ENCODE assay signal across 22 cellular contexts in genomic region chr12:19211802-19212201, GRCh38.
DNase-seq lines count a peak whose midpoint lies in the region; ATAC-seq, FAIRE-seq and TF ChIP-seq lines count a peak whose summit lies in the region.
"Had no signal": no experiment of that assay in that cellular context is flagged by ENCODE, and none has a peak within 500 bp of the region (broad histone marks: within the 10 kb centered on the region; RNA-seq: fewer than 3 reads in every experiment).

No MANE protein-coding gene starts in this region.

- H3K27me3 Mint-ChIP-seq in H9 (ENCODE audit: low read depth): no peaks in the 10 kb centered on the region
- no peaks in the 10 kb centered on the region for H3K27me3 Mint-ChIP-seq in WTC11 (ENCODE audit: low read depth)
- H3K27me3 Mint-ChIP-seq: B cell; CD4-positive, alpha-beta T cell had no signal

- H3K9me3 ChIP-seq in H9 (ENCODE audit: control insufficient read depth, low read depth, low read length): no peaks in the 10 kb centered on the region
- H3K9me3 ChIP-seq: A549, Caco-2 had no signal

- peaks cover 12% of the 10 kb centered on the region for H3K4me1 ChIP-seq in H9 (ENCODE audit: insufficient read depth, low read length)
- H3K4me1 ChIP-seq: A549 had no signal

- intact Hi-C loops in sciatic nerve (cut with DNase I) (no loop called here), posterior cingulate gyrus (cut with DNase I) (no loop called here)

- no peak overlapping the region for H4K91ac ChIP-seq in H9 (ENCODE audit: insufficient read length, low read depth, low read length)

- peaks cover 4% of the 10 kb centered on the region in 2 experiments for H3K4me1 Mint-ChIP-seq in H9
- peaks cover 4% of the 10 kb centered on the region for H3K4me1 Mint-ChIP-seq in WTC11
- H3K4me1 Mint-ChIP-seq: B cell had no signal

- H3K36me3 ChIP-seq in bronchial epithelial cell (ENCODE audit: control insufficient read depth, insufficient read depth, low read length): no peaks in the 10 kb centered on the region
- H3K36me3 ChIP-seq: BLaER1 treated with 17β-estradiol and CSF1 and Interleukin-3, amounts not matched to agents 10 nM and 100 nM had no signal

- H3K79me2 ChIP-seq in H9 (ENCODE audit: insufficient read depth, low read length): peaks cover 4% of the 10 kb centered on the region; the same call in 1 of the 2 replicates

- H2BK120ac ChIP-seq in H9 (ENCODE audit: low read depth, low read length, poor library complexity, severe bottlenecking): peak overlapping the region; percentile 9

- H2AK5ac ChIP-seq in H9 (ENCODE audit: insufficient read length, low read length): no peak overlapping the region

- no peak overlapping the region for H4K8ac ChIP-seq in H9 (replicated peaks; ENCODE audit: insufficient read length, low read depth, low read length)

- no peaks in the 10 kb centered on the region for H4K20me1 ChIP-seq in H9 (ENCODE audit: control insufficient read depth, insufficient read depth, insufficient read length)
- H4K20me1 ChIP-seq: BLaER1 treated with 17β-estradiol and CSF1 and Interleukin-3, amounts not matched to agents 10 nM and 100 nM had no signal

- no peaks in the 10 kb centered on the region for H3K23me2 ChIP-seq in H9 (ENCODE audit: insufficient read length, low read depth, low read length, poor library complexity, severe bottlenecking)

- H2AFZ ChIP-seq in H9 (ENCODE audit: low read length): no peak overlapping the region

- no peaks in the 10 kb centered on the region for H3K27me3 ChIP-seq in H9 (ENCODE audit: insufficient read depth, low read length)
- no peaks in the 10 kb centered on the region for H3K27me3 ChIP-seq in bronchial epithelial cell (ENCODE audit: control insufficient read depth, insufficient read depth, low read length)
- H3K27me3 ChIP-seq: BLaER1 treated with 17β-estradiol and CSF1 and Interleukin-3, amounts not matched to agents 10 nM and 100 nM had no signal

- H3K4me2 ChIP-seq in H9 (ENCODE audit: insufficient read depth, insufficient read length, low read length): no peak overlapping the region
- H3K4me2 ChIP-seq: A549; BLaER1 treated with 17β-estradiol and CSF1 and Interleukin-3, amounts not matched to agents 10 nM and 100 nM had no signal

- peaks cover 6% of the 10 kb centered on the region for H3K79me1 ChIP-seq in H9 (ENCODE audit: insufficient read depth, low read depth, low read length, poor library complexity, severe bottlenecking)

- peaks cover 20 to 37% (median 31%) of the 10 kb centered on the region in 3 experiments for H3K36me3 Mint-ChIP-seq in H9 (ENCODE audit: insufficient read depth in 1 of 3, low read depth in 3 of 3)
- H3K36me3 Mint-ChIP-seq in WTC11: peaks cover 37% of the 10 kb centered on the region
- H3K36me3 Mint-ChIP-seq: CD8-positive, alpha-beta T cell had no signal

- H3K18ac ChIP-seq in H9 (ENCODE audit: insufficient read length, low read depth, low read length): no peak overlapping the region

- H3K4ac ChIP-seq in H9 (ENCODE audit: low read depth, low read length): no peak overlapping the region

- H3K9me3 Mint-ChIP-seq in H9 (peaks cover 2 to 7% of the 10 kb centered on the region in 2 experiments; a peak in 4 of 5 replicates), WTC11 (peaks cover 23% of the 10 kb centered on the region)

- H2BK15ac ChIP-seq in H9 (ENCODE audit: low read depth, low read length): no peak overlapping the region

- H3K23ac ChIP-seq in H9 (ENCODE audit: insufficient read length, low read depth, low read length): no peak overlapping the region

- peak overlapping the region in 1 of 3 experiments; percentile 64; a peak in 2 of 7 replicates for H3K27ac Mint-ChIP-seq in H9
- peak overlapping the region; percentile 58; the same call in 1 of the 2 replicates for H3K27ac Mint-ChIP-seq in WTC11
- H3K27ac Mint-ChIP-seq: B cell; CD4-positive, alpha-beta T cell; CD8-positive, alpha-beta T cell had no signal

- ATAC-seq in WTC11: no peak
- ATAC-seq in sciatic nerve: no peak
- ATAC-seq: A549; CD8-positive, alpha-beta T cell had no signal

- H3K14ac ChIP-seq in H9 (ENCODE audit: insufficient read depth, low read length): no peak overlapping the region

- no peak for DNase-seq in H9
- DNase-seq in WTC11 (ENCODE audit: low spot score): no peak
- DNase-seq in bronchial epithelial cell (ENCODE audit: low read depth): no peak
- no peak for DNase-seq in sciatic nerve (ENCODE audit: low spot score)
- DNase-seq in posterior cingulate gyrus: no peak
- DNase-seq in NCI-H2029 (lab: John Stamatoyannopoulos, UW): no peak
- DNase-seq: AML-193; Caco-2; Calu3; CD4-positive, alpha-beta T cell; CD8-positive, alpha-beta T cell; DMS79 treated with DMSO at 0.1 percent for 48 hours; GF-D8 had no signal

- no peak overlapping the region for H3K56ac ChIP-seq in H9 (ENCODE audit: insufficient read length, low read depth, low read length)

- no peak overlapping the region for H2BK5ac ChIP-seq in H9 (ENCODE audit: insufficient read length, low read length)

- no peak overlapping the region for H3K27ac ChIP-seq in H9 (ENCODE audit: insufficient read length, low read depth, low read length)
- H3K27ac ChIP-seq: 22Rv1; A549; BLaER1 treated with 17β-estradiol and CSF1 and Interleukin-3, amounts not matched to agents 10 nM and 100 nM; C4-2B had no signal

- POLR2A ChIA-PET in WTC11 (lab: Charles Lee): no interaction called here

- CTCF ChIA-PET in WTC11 (lab: Charles Lee): no interaction called here

- no peak overlapping the region for H3T11ph ChIP-seq in H9 (ENCODE audit: low read length)

- TF ChIP-seq CTCF in H9 (conservative IDR thresholded peaks at IDR 0.05) (no peak), WTC11 (IDR thresholded peaks at IDR 0.05) (no peak), bronchial epithelial cell (IDR thresholded peaks at IDR 0.05; ENCODE audit: insufficient read depth, low read length, severe bottlenecking) (no peak)

- peak; percentile 28 for FAIRE-seq in bronchial epithelial cell (lab: Jason Lieb, UNC)
- FAIRE-seq: A549, D721Med, G401.6, GM12891, GM19239 had no signal

- H3K9ac ChIP-seq in H9 (ENCODE audit: extremely low read depth, insufficient read length, low read length): no peak overlapping the region
- H3K9ac ChIP-seq: BLaER1 treated with 17β-estradiol and CSF1 and Interleukin-3, amounts not matched to agents 10 nM and 100 nM had no signal

- H3K4me3 Mint-ChIP-seq in H9: no peak overlapping the region
- H3K4me3 Mint-ChIP-seq in WTC11: no peak overlapping the region
- H3K4me3 Mint-ChIP-seq: B cell; CD4-positive, alpha-beta T cell; CD8-positive, alpha-beta T cell had no signal

- WGBS in H9 (ENCODE audit: extremely low coverage, insufficient read length, low lambda C conversion rate): no CpG with 5 or more reads among the region's 4 CpGs

- H2BK20ac ChIP-seq in H9 (ENCODE audit: low read depth, low read length, poor library complexity, severe bottlenecking): no peak overlapping the region

- no peak overlapping the region for H3K4me3 ChIP-seq in bronchial epithelial cell (ENCODE audit: low read depth, low read length)
- H3K4me3 ChIP-seq: A549; BLaER1 treated with 17β-estradiol and CSF1 and Interleukin-3, amounts not matched to agents 10 nM and 100 nM had no signal

- no peak overlapping the region for H4K5ac ChIP-seq in H9 (ENCODE audit: insufficient read length, low read depth, low read length)

- H2BK12ac ChIP-seq in H9 (ENCODE audit: insufficient read length, low read depth, low read length): no peak overlapping the region

TF ChIP-seq in WTC11, 78 proteins besides CTCF, POLR2A, EP300 and RAD21 (continues in another document):
- no peak for TF ChIP-seq TEAD1 (CRISPR knock-in tag; IDR thresholded peaks at IDR 0.05)
- TF ChIP-seq ZNF423 (CRISPR knock-in tag; IDR thresholded peaks at IDR 0.05): no peak
- TF ChIP-seq FOXK1 (CRISPR knock-in tag; IDR thresholded peaks at IDR 0.05): no peak
- no peak for TF ChIP-seq ZNF425 (CRISPR knock-in tag; conservative IDR thresholded peaks at IDR 0.05)
- TF ChIP-seq TP53 (CRISPR knock-in tag; IDR thresholded peaks at IDR 0.05): no peak
- no peak for TF ChIP-seq GABPB1 (CRISPR knock-in tag; IDR thresholded peaks at IDR 0.05)
